8 cellular contexts compared by ENCODE assay signal in the genomic region with DNA sequence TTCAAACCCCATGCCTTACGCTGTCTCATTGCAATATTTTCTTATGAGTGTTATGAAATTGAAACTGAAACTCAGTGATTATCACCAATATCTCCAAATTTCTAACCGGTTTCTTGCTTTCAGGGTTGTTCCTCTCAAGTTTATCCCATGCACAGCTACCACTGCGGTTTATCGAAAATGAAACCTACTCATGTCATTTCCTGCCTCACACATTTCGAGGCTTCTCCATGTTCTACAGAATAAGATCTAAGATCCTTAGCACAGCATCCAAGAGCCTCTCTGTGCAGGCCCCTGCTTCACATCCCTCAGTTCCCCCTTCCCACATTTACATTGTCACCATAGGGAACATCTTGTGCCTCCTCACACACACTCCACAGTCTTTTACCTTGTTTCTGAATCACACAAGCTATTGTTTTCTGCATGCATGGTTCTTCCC. TPM values are rescaled to one million over a fixed set of nuclear protein-coding genes. Genes with fewer than 3 reads are reported as not detected.
A peak's percentile ranks its signal among the peaks of the same experiment; 100 is the strongest.
DNase-seq lines count a peak whose midpoint lies in the region; ATAC-seq and TF ChIP-seq lines count a peak whose summit lies in the region.

No MANE protein-coding gene starts in this region.

- POLR2A ChIA-PET in GM10248 (lab: Yijun Ruan, JAX) = no interaction called here

- H3K27ac Mint-ChIP-seq in osteocyte (ENCODE audit: unreplicated experiment) = no peak overlapping the region

- no peak for TF ChIP-seq CTCF in GM10248 (IDR thresholded peaks at IDR 0.05; ENCODE audit: control extremely low read depth, extremely low read depth, low read depth, missing control alignments)
- TF ChIP-seq CTCF in omental fat pad (IDR thresholded peaks at IDR 0.05) = no peak
- TF ChIP-seq CTCF in osteocyte (IDR thresholded peaks at IDR 0.05) = no peak

- H3K36me3 ChIP-seq in KOPT-K1 (ENCODE audit: insufficient read depth, low read length) = no peaks in the 10 kb centered on the region

- CTCF ChIA-PET in GM10248 (lab: Yijun Ruan, JAX) = no interaction called here

- H3K9me3 ChIP-seq in KOPT-K1 (ENCODE audit: insufficient read depth, low read length, poor library complexity, severe bottlenecking) = peaks cover 12% of the 10 kb centered on the region

- no peak overlapping the region for H3K4me3 Mint-ChIP-seq in osteocyte (ENCODE audit: unreplicated experiment)

- H3K36me3 Mint-ChIP-seq in osteocyte (ENCODE audit: unreplicated experiment) = no peaks in the 10 kb centered on the region

- no peaks in the 10 kb centered on the region for H3K27me3 Mint-ChIP-seq in osteocyte (ENCODE audit: unreplicated experiment)

- DNase-seq in GM10248 (ENCODE audit: extremely low spot score) (peak; percentile 36), activated T-helper 1 cell treated with Interleukin-2 at 50 U/mL for 16 hours (ENCODE audit: low read depth) (peak; percentile 7), omental fat pad (ENCODE audit: low spot score) (no peak), osteocyte (ENCODE audit: extremely low spot score, unreplicated experiment) (no peak), NCI-H345 (lab: John Stamatoyannopoulos, UW) (no peak)
- peak; percentile 7 for DNase-seq in stimulated activated CD8-positive, alpha-beta memory T cell treated with anti-CD3 and anti-CD28 coated beads, Interleukin-15, amount 100 ng/mL, for 1 hour (ENCODE audit: low read depth)

- ATAC-seq in GM21529 (IDR thresholded peaks at IDR 0.05; ENCODE audit: unreplicated experiment) (peak; percentile 99), omental fat pad (ENCODE audit: low FRiP score) (no peak)

- peaks cover 7% of the 10 kb centered on the region for H3K9me3 Mint-ChIP-seq in osteocyte (ENCODE audit: unreplicated experiment)

- H3K4me1 Mint-ChIP-seq in osteocyte (ENCODE audit: unreplicated experiment) = no peaks in the 10 kb centered on the region

- peak overlapping the region; percentile 95 for H3K27ac ChIP-seq in KOPT-K1 (ENCODE audit: low read depth, low read length, poor library complexity, severe bottlenecking)

RNA-seq across cellular contexts. Expression of a gene that starts 45.5 kb away (rescaled TPM):
- 10 to 100 TPM in 3 of 4 donors, 1 to 10 TPM in 1; 4.5 to 25.4 (median 18.7) TPM for total RNA-seq in omental fat pad
- total RNA-seq in osteocyte = 34.4 and 37.1 TPM in 2 replicates

Comparison
In these comparisons a context has a peak if more than half of its experiments do, and no peak if none do; other contexts are left out.
1. DNase-seq: peak in GM10248 (single experiment), activated T-helper 1 cell treated with Interleukin-2 at 50 U/mL for 16 hours (single experiment) and stimulated activated CD8-positive, alpha-beta memory T cell treated with anti-CD3 and anti-CD28 coated beads, Interleukin-15, amount 100 ng/mL, for 1 hour (single experiment); none in omental fat pad (single experiment), osteocyte (single experiment) and NCI-H345 (single experiment).